Comparison of ENCODE assay signal across 22 cellular contexts in the genomic region with DNA sequence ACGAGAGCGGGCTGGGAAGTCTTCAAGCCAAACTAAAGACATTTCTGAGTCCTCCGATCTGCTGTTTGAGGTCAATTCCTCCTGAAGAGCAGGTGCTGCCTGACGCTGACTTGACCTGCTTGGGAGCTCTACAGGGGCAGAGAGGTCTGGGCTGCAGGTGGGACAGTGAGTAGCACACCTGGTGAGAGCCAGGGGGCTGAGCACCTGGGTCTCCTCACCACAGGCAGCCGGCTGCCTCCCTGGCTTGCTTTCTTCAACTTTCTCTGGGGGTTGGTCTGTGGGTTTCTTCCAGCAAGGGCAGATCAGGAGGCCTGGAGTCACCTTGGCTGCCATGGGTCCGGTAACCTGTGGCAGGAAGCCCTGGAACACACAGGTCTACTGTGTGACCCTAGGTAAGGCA.
A peak's percentile ranks its signal among the peaks of the same experiment; 100 is the strongest.
DNase-seq lines count a peak whose midpoint lies in the region; ATAC-seq, FAIRE-seq and TF ChIP-seq lines count a peak whose summit lies in the region.
"Had no signal": no experiment of that assay in that cellular context is flagged by ENCODE, and none has a peak within 500 bp of the region (broad histone marks: within the 10 kb centered on the region; RNA-seq: fewer than 3 reads in every experiment).

No MANE protein-coding gene starts in this region.

- H3K4me1 Mint-ChIP-seq in activated T-helper 17 cell treated with anti-CD3 and anti-CD28 coated beads, Interleukin-2, amount 50 U/mL, for 72 hours = peaks cover 18% of the 10 kb centered on the region
- peaks cover 1% of the 10 kb centered on the region for H3K4me1 Mint-ChIP-seq in memory B cell

- peaks cover 19 to 38% of the 10 kb centered on the region in 2 donors for H3K36me3 Mint-ChIP-seq in activated naive CD4-positive, alpha-beta T cell treated with anti-CD3 and anti-CD28 coated beads, Interleukin-2, amount 50 U/mL, for 72 hours
- H3K36me3 Mint-ChIP-seq in activated T-helper 17 cell treated with anti-CD3 and anti-CD28 coated beads, Interleukin-2, amount 50 U/mL, for 72 hours (ENCODE audit: low read depth) = peaks cover 71% of the 10 kb centered on the region
- peaks cover 14% of the 10 kb centered on the region for H3K36me3 Mint-ChIP-seq in memory B cell

- no peak overlapping the region for H3K4me3 Mint-ChIP-seq in activated T-helper 17 cell treated with anti-CD3 and anti-CD28 coated beads, Interleukin-2, amount 50 U/mL, for 72 hours
- H3K4me3 Mint-ChIP-seq in memory B cell = no peak overlapping the region
- H3K4me3 Mint-ChIP-seq: CD4-positive, alpha-beta memory T cell had no signal

- peak overlapping the region; percentile 47 to 79 for H3K27ac Mint-ChIP-seq in activated naive CD4-positive, alpha-beta T cell treated with anti-CD3 and anti-CD28 coated beads, Interleukin-2, amount 50 U/mL, for 72 hours
- H3K27ac Mint-ChIP-seq in activated T-helper 17 cell treated with anti-CD3 and anti-CD28 coated beads, Interleukin-2, amount 50 U/mL, for 72 hours = peak overlapping the region; percentile 38
- peak overlapping the region; percentile 6 for H3K27ac Mint-ChIP-seq in memory B cell

- no peak for ATAC-seq in activated naive CD4-positive, alpha-beta T cell treated with anti-CD3 and anti-CD28 coated beads, Interleukin-2, amount 50 U/mL, for 72 hours
- no peak for ATAC-seq in activated T-helper 17 cell treated with anti-CD3 and anti-CD28 coated beads, Interleukin-2, amount 50 U/mL, for 72 hours (replicated peaks)
- ATAC-seq in memory B cell (ENCODE audit: low read depth) = no peak
- ATAC-seq in Right ventricle myocardium inferior = no peak
- ATAC-seq: HCT116 had no signal

- no peak for TF ChIP-seq POLR2A in H54 (IDR thresholded peaks at IDR 0.05; ENCODE audit: low read depth, low read length)

- H3K9me3 Mint-ChIP-seq in activated naive CD4-positive, alpha-beta T cell treated with anti-CD3 and anti-CD28 coated beads, Interleukin-2, amount 50 U/mL, for 72 hours = no peaks in the 10 kb centered on the region
- no peaks in the 10 kb centered on the region for H3K9me3 Mint-ChIP-seq in activated T-helper 17 cell treated with anti-CD3 and anti-CD28 coated beads, Interleukin-2, amount 50 U/mL, for 72 hours
- H3K9me3 Mint-ChIP-seq in memory B cell = peaks cover 1% of the 10 kb centered on the region

- H3K27me3 Mint-ChIP-seq in activated T-helper 17 cell treated with anti-CD3 and anti-CD28 coated beads, Interleukin-2, amount 50 U/mL, for 72 hours = no peaks in the 10 kb centered on the region
- H3K27me3 Mint-ChIP-seq in memory B cell = no peaks in the 10 kb centered on the region
- H3K27me3 Mint-ChIP-seq: CD4-positive, alpha-beta memory T cell had no signal

- FAIRE-seq in H54 (lab: Jason Lieb, UNC) = no peak
- FAIRE-seq: G401.6, GM12892, HTR-8/SVneo had no signal

- intact Hi-C loops in Right ventricle myocardium inferior (cut with DNase I) = no loop called here

- DNase-seq in activated naive CD4-positive, alpha-beta T cell treated with anti-CD3 and anti-CD28 coated beads, Interleukin-2, amount 50 U/mL, for 72 hours (ENCODE audit: low spot score in 2 of 2) = no peak
- DNase-seq in activated naive CD4-positive, alpha-beta T cell treated with Interleukin-2 at 50 U/mL for 16 hours = no peak
- DNase-seq in memory B cell (ENCODE audit: low spot score in 2 of 2) (no peak), H54 (ENCODE audit: insufficient read length, low spot score) (no peak), Right ventricle myocardium inferior (ENCODE audit: missing footprints) (no peak)
- no peak for DNase-seq in stimulated activated CD4-positive, alpha-beta T cell treated with anti-CD3 and anti-CD28 coated beads, Interleukin-1b, Interleukin-23, amount 100 ng/mL, for 48 hours
- DNase-seq: Caco-2; CD4-positive, alpha-beta memory T cell; DMS 273 treated with DMSO at 0.1 percent for 48 hours; GOT3; IMR-90; NCI-H1105 treated with DMSO at 0.1 percent for 48 hours; NCI-H2029 treated with DMSO at 0.1 percent for 48 hours; NCI-H226; NCI-H510A treated with DMSO at 0.1 percent for 48 hours; NCI-H748 treated with DMSO at 0.1 percent for 48 hours; PC-9 had no signal

Comparison
In these comparisons a context has a peak if more than half of its experiments do, and no peak if none do; other contexts are left out.
1. H3K27ac Mint-ChIP-seq: peak in every context shown above with its lines; median percentile 63 in activated naive CD4-positive, alpha-beta T cell treated with anti-CD3 and anti-CD28 coated beads, Interleukin-2, amount 50 U/mL, for 72 hours; 38 in activated T-helper 17 cell treated with anti-CD3 and anti-CD28 coated beads, Interleukin-2, amount 50 U/mL, for 72 hours; 6 in memory B cell.